20 cellular contexts compared by ENCODE assay signal in the genomic region with DNA sequence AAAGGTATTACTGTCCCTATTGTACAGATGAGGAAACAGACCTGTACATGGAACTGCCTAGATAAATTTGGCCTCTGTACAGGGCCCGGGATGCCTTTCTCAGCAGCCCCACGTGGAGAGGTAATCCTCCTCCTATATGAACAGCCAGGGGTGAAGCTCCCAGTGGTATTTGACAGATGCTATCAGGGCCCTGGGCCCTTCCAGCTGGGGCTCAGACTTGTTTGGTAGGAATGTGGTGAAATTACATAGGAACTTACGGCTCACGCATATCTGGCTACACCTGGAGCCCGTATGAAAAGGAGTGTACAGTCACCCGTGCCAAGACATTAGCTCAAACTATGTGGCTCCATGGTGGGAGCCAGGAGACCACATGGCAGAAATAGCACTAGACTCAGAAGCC.
"Had no signal": no experiment of that assay in that cellular context is flagged by ENCODE, and none has a peak within 500 bp of the region (broad histone marks: within the 10 kb centered on the region; RNA-seq: fewer than 3 reads in every experiment).

No MANE protein-coding gene starts in this region.

- H3K36me3 Mint-ChIP-seq: activated naive CD8-positive, alpha-beta T cell treated with anti-CD3 and anti-CD28 coated beads, Interleukin-2, amount 10 ng/mL, durations not matched to agents 7 days and 5 days had no signal

- H3K27ac ChIP-seq: Peyer's patch had no signal

- H3K27ac Mint-ChIP-seq: activated CD8-positive, alpha-beta T cell treated with anti-CD3 and anti-CD28 coated beads, Interleukin-2, amount 10 ng/mL, durations not matched to agents 7 days and 5 days; activated naive CD8-positive, alpha-beta T cell treated with anti-CD3 and anti-CD28 coated beads, Interleukin-2, amount 10 ng/mL, durations not matched to agents 7 days and 5 days; T-helper 1 cell treated with Interleukin-12 subunit alpha and Interleukin-12 subunit beta and Interleukin-4 antibody, amounts not matched to agents 30 μg/mL and 1 μg/mL, for 36 hours; WTC11 had no signal

- DNase-seq: activated CD4-positive, alpha-beta T cell treated with anti-CD3 and anti-CD28 coated beads for 48 hours; activated CD4-positive, alpha-beta T cell treated with anti-CD3 and anti-CD28 coated beads, Interleukin-2, amount 50 U/mL, for 4 hours; activated CD4-positive, CD25-positive, alpha-beta regulatory T cell treated with anti-CD3 and anti-CD28 coated beads, Interleukin-2, amount 50 U/mL, for 72 hours; activated CD8-positive, alpha-beta memory T cell treated with anti-CD3 and anti-CD28 coated beads, Interleukin-2, amount 50 U/mL, for 48 hours; activated CD8-positive, alpha-beta T cell treated with anti-CD3 and anti-CD28 coated beads, Interleukin-2, amount 10 ng/mL, durations not matched to agents 7 days and 5 days; activated naive CD4-positive, alpha-beta T cell treated with anti-CD3 and anti-CD28 coated beads, Interleukin-2, amount 50 U/mL, for 16 hours; activated naive CD8-positive, alpha-beta T cell treated with anti-CD3 and anti-CD28 coated beads, Interleukin-2, amount 10 ng/mL, durations not matched to agents 7 days and 5 days; activated T-cell treated with anti-CD3 and anti-CD28 coated beads, Interleukin-2, amount 50 U/mL, for 1 hour; aorta; central memory CD4-positive, alpha-beta T cell; MM.1S; NCI-H1436 treated with DMSO at 0.1 percent for 48 hours; NCI-H187; NCI-H2081 treated with DMSO at 0.1 percent for 48 hours; NCI-H226; NCI-H526; SHP77 treated with DMSO at 0.1 percent for 48 hours had no signal

- H3K27me3 ChIP-seq: Peyer's patch had no signal

- H3K4me3 Mint-ChIP-seq: activated CD8-positive, alpha-beta T cell treated with anti-CD3 and anti-CD28 coated beads, Interleukin-2, amount 10 ng/mL, durations not matched to agents 7 days and 5 days; activated naive CD8-positive, alpha-beta T cell treated with anti-CD3 and anti-CD28 coated beads, Interleukin-2, amount 10 ng/mL, durations not matched to agents 7 days and 5 days; T-helper 1 cell treated with Interleukin-12 subunit alpha and Interleukin-12 subunit beta and Interleukin-4 antibody, amounts not matched to agents 30 μg/mL and 1 μg/mL, for 36 hours; WTC11 had no signal

- H3K9me3 ChIP-seq: Peyer's patch had no signal

- H3K9me3 Mint-ChIP-seq: activated naive CD8-positive, alpha-beta T cell treated with anti-CD3 and anti-CD28 coated beads, Interleukin-2, amount 10 ng/mL, durations not matched to agents 7 days and 5 days; T-helper 1 cell treated with Interleukin-12 subunit alpha and Interleukin-12 subunit beta and Interleukin-4 antibody, amounts not matched to agents 30 μg/mL and 1 μg/mL, for 36 hours; WTC11 had no signal

- H3K36me3 ChIP-seq: Peyer's patch had no signal

- H3K4me3 ChIP-seq: Peyer's patch had no signal

- ATAC-seq: activated CD8-positive, alpha-beta T cell treated with anti-CD3 and anti-CD28 coated beads, Interleukin-2, amount 10 ng/mL, durations not matched to agents 7 days and 5 days; WTC11 had no signal

- H3K4me1 Mint-ChIP-seq: WTC11 had no signal
